In the genomic region with DNA sequence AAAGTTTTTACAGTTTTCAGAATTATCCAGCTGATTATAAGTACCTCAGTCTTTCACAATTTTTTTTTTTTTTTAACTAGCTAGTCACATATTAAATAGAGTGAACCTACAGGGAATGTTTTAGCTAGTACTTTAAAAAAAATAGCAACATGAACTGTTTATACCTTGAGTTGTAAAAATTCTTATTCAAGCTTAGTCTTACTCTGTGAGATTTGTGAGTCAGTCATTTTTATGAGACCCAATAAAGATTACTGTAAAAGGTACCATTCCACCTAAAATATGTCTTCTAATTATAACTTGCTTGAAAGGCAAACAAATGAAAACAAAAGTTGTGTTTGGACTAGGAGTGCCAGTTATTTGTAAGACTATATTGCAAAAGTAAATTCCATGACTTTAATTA, we compare ENCODE assay signal across 1 cellular context. TPM values are rescaled to one million over a fixed set of nuclear protein-coding genes. Genes with fewer than 3 reads are reported as not detected.
"Had no signal": no experiment of that assay in that cellular context is flagged by ENCODE, and none has a peak within 500 bp of the region (broad histone marks: within the 10 kb centered on the region; RNA-seq: fewer than 3 reads in every experiment).

No MANE protein-coding gene starts in this region.

RNA-seq across cellular contexts. Expression of a gene that starts 5.9 kb away (rescaled TPM):
- total RNA-seq: Right ventricle myocardium superior had no signal
